11 cellular contexts compared by ENCODE assay signal in genomic region chr4:1215347-1216075, GRCh38.
DNase-seq lines count a peak whose midpoint lies in the region; ATAC-seq lines count a peak whose summit lies in the region.
"Had no signal": no experiment of that assay in that cellular context is flagged by ENCODE, and none has a peak within 500 bp of the region (broad histone marks: within the 10 kb centered on the region; RNA-seq: fewer than 3 reads in every experiment).

No MANE protein-coding gene starts in this region.

- H3K4me1 Mint-ChIP-seq in T-helper 2 cell treated with Interferon-gamma antibody and Interleukin-4, amounts not matched to agents 5 μg/mL and 100 μg/mL, for 36 hours (ENCODE audit: low read depth) = peaks cover 25% of the 10 kb centered on the region
- H3K4me1 Mint-ChIP-seq in stimulated activated memory B cell treated with anti-CD40 and anti-IgM and Interleukin-4, amounts not matched to agents 10 μg/mL and 1 μg/mL and 100 μg/mL, for 72 hours = peaks cover 53% of the 10 kb centered on the region
- H3K4me1 Mint-ChIP-seq: endodermal cell had no signal

- H3K9me3 Mint-ChIP-seq in T-helper 2 cell treated with Interferon-gamma antibody and Interleukin-4, amounts not matched to agents 5 μg/mL and 100 μg/mL, for 36 hours = no peaks in the 10 kb centered on the region
- H3K9me3 Mint-ChIP-seq in stimulated activated memory B cell treated with anti-CD40 and anti-IgM and Interleukin-4, amounts not matched to agents 10 μg/mL and 1 μg/mL and 100 μg/mL, for 72 hours = no peaks in the 10 kb centered on the region
- H3K9me3 Mint-ChIP-seq: endodermal cell had no signal

- DNase-seq in T-helper 2 cell treated with Interferon-gamma antibody and Interleukin-4, amounts not matched to agents 5 μg/mL and 100 μg/mL, for 36 hours (ENCODE audit: low spot score) = no peak
- DNase-seq in NCI-H2196 (lab: John Stamatoyannopoulos, UW; ENCODE audit: unreplicated experiment) = no peak
- DNase-seq in effector CD8-positive, alpha-beta T cell (lab: John Stamatoyannopoulos, UW) = no peak
- DNase-seq: endodermal cell, GOT3, PC-3 had no signal

- H3K27me3 Mint-ChIP-seq in T-helper 2 cell treated with Interferon-gamma antibody and Interleukin-4, amounts not matched to agents 5 μg/mL and 100 μg/mL, for 36 hours (ENCODE audit: low read depth) = no peaks in the 10 kb centered on the region
- no peaks in the 10 kb centered on the region for H3K27me3 Mint-ChIP-seq in stimulated activated memory B cell treated with anti-CD40 and anti-IgM and Interleukin-4, amounts not matched to agents 10 μg/mL and 1 μg/mL and 100 μg/mL, for 72 hours
- H3K27me3 Mint-ChIP-seq: activated naive CD8-positive, alpha-beta T cell had no signal

- H3K4me3 Mint-ChIP-seq in T-helper 2 cell treated with Interferon-gamma antibody and Interleukin-4, amounts not matched to agents 5 μg/mL and 100 μg/mL, for 36 hours = peak overlapping the region; percentile 12
- H3K4me3 Mint-ChIP-seq in stimulated activated memory B cell treated with anti-CD40 and anti-IgM and Interleukin-4, amounts not matched to agents 10 μg/mL and 1 μg/mL and 100 μg/mL, for 72 hours = peak overlapping the region; percentile 26
- H3K4me3 Mint-ChIP-seq: endodermal cell had no signal

- peak; percentile 50 for ATAC-seq in GM19025 (IDR thresholded peaks at IDR 0.05; ENCODE audit: low read depth, unreplicated experiment)
- peak; percentile 38 for ATAC-seq in HG02763 (IDR thresholded peaks at IDR 0.05; ENCODE audit: unreplicated experiment)
- ATAC-seq in stimulated activated memory B cell treated with anti-CD40 and anti-IgM and Interleukin-4, amounts not matched to agents 10 μg/mL and 1 μg/mL and 100 μg/mL, for 72 hours = peak; percentile 80
- no peak for ATAC-seq in HG03460 (IDR thresholded peaks at IDR 0.05; ENCODE audit: unreplicated experiment)
- ATAC-seq: PC-3 had no signal

- H3K36me3 Mint-ChIP-seq in T-helper 2 cell treated with Interferon-gamma antibody and Interleukin-4, amounts not matched to agents 5 μg/mL and 100 μg/mL, for 36 hours (ENCODE audit: low read depth) = peaks cover 45% of the 10 kb centered on the region
- peaks cover 56% of the 10 kb centered on the region for H3K36me3 Mint-ChIP-seq in stimulated activated memory B cell treated with anti-CD40 and anti-IgM and Interleukin-4, amounts not matched to agents 10 μg/mL and 1 μg/mL and 100 μg/mL, for 72 hours

- no peak overlapping the region for H3K27ac Mint-ChIP-seq in T-helper 2 cell treated with Interferon-gamma antibody and Interleukin-4, amounts not matched to agents 5 μg/mL and 100 μg/mL, for 36 hours
- H3K27ac Mint-ChIP-seq in stimulated activated memory B cell treated with anti-CD40 and anti-IgM and Interleukin-4, amounts not matched to agents 10 μg/mL and 1 μg/mL and 100 μg/mL, for 72 hours = peak overlapping the region; percentile 73
- H3K27ac Mint-ChIP-seq: activated naive CD8-positive, alpha-beta T cell; endodermal cell had no signal
